Comparison of ENCODE assay signal across 14 cellular contexts in the genomic region with DNA sequence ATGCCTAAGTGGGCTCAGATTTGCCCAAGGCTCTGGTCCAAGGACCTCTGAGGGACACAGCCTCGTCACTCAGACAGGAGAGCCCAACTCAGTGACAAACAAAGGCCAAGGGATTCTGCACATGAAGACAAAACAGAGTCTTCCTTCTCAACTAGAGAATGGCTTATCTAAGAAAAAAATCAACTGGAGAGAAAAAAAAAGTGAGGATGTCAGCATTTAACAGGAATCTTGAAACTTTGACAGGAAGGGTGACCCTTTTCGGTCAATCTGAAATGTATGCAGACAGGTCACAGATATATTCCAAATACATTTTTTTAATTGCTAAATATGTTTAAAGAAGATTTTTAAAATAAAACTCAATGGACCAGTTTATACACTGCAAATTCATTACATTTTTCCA.
DNase-seq lines count a peak whose midpoint lies in the region; ATAC-seq and TF ChIP-seq lines count a peak whose summit lies in the region.
"Had no signal": no experiment of that assay in that cellular context is flagged by ENCODE, and none has a peak within 500 bp of the region (broad histone marks: within the 10 kb centered on the region; RNA-seq: fewer than 3 reads in every experiment).

No MANE protein-coding gene starts in this region.

- DNase-seq in IMR-90 (no peak), colonic mucosa (no peak), lower lobe of right lung (no peak), type B pancreatic cell (ENCODE audit: extremely low spot score, unreplicated experiment) (no peak), T-helper 9 cell (no peak), foreskin melanocyte (no peak)
- DNase-seq: DMS 273 treated with DMSO at 0.1 percent for 48 hours, HCEC 1CT, NCI-H1436 treated with DMSO at 0.1 percent for 48 hours, NCI-H2081 treated with DMSO at 0.1 percent for 48 hours, NCI-H526 treated with DMSO at 0.1 percent for 48 hours had no signal

- no peaks in the 10 kb centered on the region for H4K20me1 ChIP-seq in IMR-90 (ENCODE audit: insufficient read depth, low read length)
- H4K20me1 ChIP-seq: BLaER1 treated with 17β-estradiol and CSF1 and Interleukin-3, amounts not matched to agents 10 nM and 100 nM had no signal

- H4K91ac ChIP-seq in IMR-90 (ENCODE audit: insufficient read depth, low read depth, low read length) = peak overlapping the region; percentile 57; the same call in 1 of the 2 replicates

- intact Hi-C loops in IMR-90 (cut with micrococcal nuclease) = no loop called here
- intact Hi-C loops in colonic mucosa (cut with DNase I) = no loop called here
- intact Hi-C loops in lower lobe of right lung (cut with DNase I) = no loop called here

- H3K36me3 ChIP-seq in IMR-90 (ENCODE audit: control insufficient read depth, insufficient read depth, low read length) (no peaks in the 10 kb centered on the region), colonic mucosa (no peaks in the 10 kb centered on the region), lower lobe of right lung (no peaks in the 10 kb centered on the region)
- H3K36me3 ChIP-seq: BLaER1 treated with 17β-estradiol and CSF1 and Interleukin-3, amounts not matched to agents 10 nM and 100 nM had no signal

- H3K27me3 ChIP-seq in IMR-90 (ENCODE audit: control insufficient read depth, insufficient read depth, low read length) (no peaks in the 10 kb centered on the region), colonic mucosa (no peaks in the 10 kb centered on the region), lower lobe of right lung (ENCODE audit: low read depth) (no peaks in the 10 kb centered on the region)
- H3K27me3 ChIP-seq: BLaER1 treated with 17β-estradiol and CSF1 and Interleukin-3, amounts not matched to agents 10 nM and 100 nM had no signal

- H3K56ac ChIP-seq in IMR-90 (ENCODE audit: extremely low read depth, insufficient read depth, low read length) = no peak overlapping the region

- no peaks in the 10 kb centered on the region; the same call in 1 of the 2 replicates for H3K9me3 ChIP-seq in IMR-90 (ENCODE audit: control insufficient read depth, insufficient read depth, low read length)
- H3K9me3 ChIP-seq in colonic mucosa = no peaks in the 10 kb centered on the region
- H3K9me3 ChIP-seq in lower lobe of right lung = no peaks in the 10 kb centered on the region

- H2AFZ ChIP-seq in IMR-90 (replicated peaks; ENCODE audit: low read length, poor library complexity) = no peak overlapping the region

- ATAC-seq in IMR-90 (ENCODE audit: low read depth) (no peak), lower lobe of right lung (no peak), GM18505 (IDR thresholded peaks at IDR 0.05; ENCODE audit: unreplicated experiment) (no peak)

- TF ChIP-seq CTCF in IMR-90 (conservative IDR thresholded peaks at IDR 0.05; ENCODE audit: low read depth, low read length) = no peak
- TF ChIP-seq CTCF in colonic mucosa (IDR thresholded peaks at IDR 0.05) = no peak
- no peak for TF ChIP-seq CTCF in lower lobe of right lung (IDR thresholded peaks at IDR 0.05)
- TF ChIP-seq CTCF in type B pancreatic cell (conservative IDR thresholded peaks at IDR 0.05) = no peak

- H3K4me1 ChIP-seq in IMR-90 (ENCODE audit: control insufficient read depth, insufficient read depth, low read length) (peaks cover 34% of the 10 kb centered on the region), colonic mucosa (peaks cover 17% of the 10 kb centered on the region), lower lobe of right lung (peaks cover 35% of the 10 kb centered on the region)

- peaks cover 4% of the 10 kb centered on the region for H3K27me3 Mint-ChIP-seq in type B pancreatic cell

- H2BK20ac ChIP-seq in IMR-90 (ENCODE audit: low read depth, low read length) = peak overlapping the region; percentile 32; the same call in 1 of the 2 replicates

- peaks cover 13% of the 10 kb centered on the region for H3K9me3 Mint-ChIP-seq in type B pancreatic cell

- H2AK5ac ChIP-seq in IMR-90 (ENCODE audit: low read depth, low read length) = peak overlapping the region; percentile 88

- WGBS in IMR-90 (ENCODE audit: extremely low coverage in 2 of 2, insufficient read length in 1 of 2), 2 experiments = no CpG with 5 or more reads among the region's 2 CpGs

- peak overlapping the region; percentile 71 for H3K18ac ChIP-seq in IMR-90 (ENCODE audit: low read depth, low read length)

- no peak for TF ChIP-seq RAD21 in IMR-90 (IDR thresholded peaks at IDR 0.05; ENCODE audit: low read length)

- dilution Hi-C loops in IMR-90 (cut with HindIII; ENCODE audit: low sequenced_read_pairs, unreplicated experiment) = no loop called here

- H2BK5ac ChIP-seq in IMR-90 (ENCODE audit: low read depth, low read length, poor library complexity, severe bottlenecking) = no peak overlapping the region

- H3K36me3 Mint-ChIP-seq in type B pancreatic cell = peaks cover 5% of the 10 kb centered on the region
- H3K36me3 Mint-ChIP-seq: IgD-negative memory B cell had no signal

- no peaks in the 10 kb centered on the region for H3K79me1 ChIP-seq in IMR-90 (ENCODE audit: low read depth in 1 of 2, low read length in 2 of 2)

- H3K14ac ChIP-seq in IMR-90 (replicated peaks; ENCODE audit: low read depth, low read length) = peak overlapping the region; percentile 49; the same call in 1 of the 2 replicates

- H3K4me2 ChIP-seq in IMR-90 (ENCODE audit: low read depth, low read length) = no peak overlapping the region

- CTCF ChIA-PET in IMR-90 (lab: Yijun Ruan, JAX) = no interaction called here

- peaks cover 34% of the 10 kb centered on the region for H3K9me1 ChIP-seq in IMR-90 (ENCODE audit: insufficient read depth, low read length)

- H3K23ac ChIP-seq in IMR-90 (ENCODE audit: low read depth, low read length) = no peak overlapping the region

- H4K8ac ChIP-seq in IMR-90 (ENCODE audit: low read depth in 2 of 2, low read length in 2 of 2) = peak overlapping the region; percentile 22 to 67; a peak in 2 of 4 replicates

- H2BK120ac ChIP-seq in IMR-90 (ENCODE audit: low read depth, low read length) = peak overlapping the region; percentile 81; the same call in 1 of the 2 replicates

- H3K27ac Mint-ChIP-seq in type B pancreatic cell = peak overlapping the region; percentile 32

- H3K4me3 ChIP-seq in IMR-90 (ENCODE audit: insufficient read depth, low read depth, low read length) = no peak overlapping the region
- no peak overlapping the region for H3K4me3 ChIP-seq in colonic mucosa
- no peak overlapping the region for H3K4me3 ChIP-seq in lower lobe of right lung
- H3K4me3 ChIP-seq: BLaER1 treated with 17β-estradiol and CSF1 and Interleukin-3, amounts not matched to agents 10 nM and 100 nM had no signal

- peak overlapping the region; percentile 55; the same call in 1 of the 2 replicates for H3K4ac ChIP-seq in IMR-90 (ENCODE audit: low read depth, low read length)

- no TSS peak for BruUV-seq in IMR-90 (replicated peaks; lab: Mats Ljungman, UMichigan)

- no peak for TF ChIP-seq POLR2A in IMR-90 (IDR thresholded peaks at IDR 0.05; ENCODE audit: low read depth, low read length)
- TF ChIP-seq POLR2A in GM18505 (IDR thresholded peaks at IDR 0.05; ENCODE audit: borderline replicate concordance, extremely low read depth, insufficient read depth, insufficient read length) = no peak

- no peak overlapping the region for H3K4me3 Mint-ChIP-seq in type B pancreatic cell
- H3K4me3 Mint-ChIP-seq: IgD-negative memory B cell had no signal

- H3K9ac ChIP-seq in IMR-90 (ENCODE audit: low read depth, low read length) = no peak overlapping the region
- peak overlapping the region in 1 of 2 donors; percentile 35 for H3K9ac ChIP-seq in colonic mucosa (ENCODE audit: low read depth in 2 of 2, low read length in 2 of 2)
- H3K9ac ChIP-seq: BLaER1 treated with 17β-estradiol and CSF1 and Interleukin-3, amounts not matched to agents 10 nM and 100 nM had no signal

- in situ Hi-C loops in IMR-90 (cut with MboI; ENCODE audit: low sequenced_read_pairs) = no loop called here

- H3K27ac ChIP-seq in IMR-90 (ENCODE audit: insufficient read depth, low read length) = no peak overlapping the region
- peak overlapping the region; percentile 75 for H3K27ac ChIP-seq in colonic mucosa
- peak overlapping the region; percentile 81 for H3K27ac ChIP-seq in lower lobe of right lung
- H3K27ac ChIP-seq: BLaER1 treated with 17β-estradiol and CSF1 and Interleukin-3, amounts not matched to agents 10 nM and 100 nM had no signal

- H3K4me1 Mint-ChIP-seq in type B pancreatic cell (ENCODE audit: unreplicated experiment) = peaks cover 25% of the 10 kb centered on the region

- H2AK9ac ChIP-seq in IMR-90 (replicated peaks; ENCODE audit: low read depth, low read length, poor library complexity) = no peak overlapping the region

- POLR2A ChIA-PET in IMR-90 (lab: Charles Lee; ENCODE audit: unreplicated experiment) = no interaction called here

- peak overlapping the region; percentile 10; the same call in 1 of the 2 replicates for H4K5ac ChIP-seq in IMR-90 (ENCODE audit: low read depth, low read length)

- 0 out of 3 replicates have a peak overlapping the region, but pooled peaks have one; percentile 43 for H2BK15ac ChIP-seq in IMR-90 (ENCODE audit: low read depth, low read length)

TF ChIP-seq in IMR-90, 13 proteins besides CTCF, POLR2A, EP300 and RAD21:
- no peak for TF ChIP-seq MXI1 (IDR thresholded peaks at IDR 0.05; ENCODE audit: borderline replicate concordance, low read depth, low read length)
- peak; percentile 71 for TF ChIP-seq MAFK (IDR thresholded peaks at IDR 0.05; ENCODE audit: low read depth, low read length)
TF ChIP-seq in IMR-90: peak in this region for 1.
